ENCODE assay signal across 26 cellular contexts in genomic region chr17:68674271-68674925, GRCh38.
"Had no signal": no experiment of that assay in that cellular context is flagged by ENCODE, and none has a peak within 500 bp of the region (broad histone marks: within the 10 kb centered on the region; RNA-seq: fewer than 3 reads in every experiment).

No MANE protein-coding gene starts in this region.

- H3K4me3 ChIP-seq: ascending aorta, gastrocnemius medialis, pancreas, psoas muscle, sigmoid colon, tibial nerve had no signal

- H3K4me1 ChIP-seq: ascending aorta, gastrocnemius medialis, pancreas, psoas muscle, sigmoid colon, tibial nerve had no signal

- H3K36me3 Mint-ChIP-seq: activated naive CD8-positive, alpha-beta T cell; brain; naive thymus-derived CD8-positive, alpha-beta T cell had no signal

- H3K27me3 Mint-ChIP-seq: brain had no signal

- H3K4me3 Mint-ChIP-seq: activated CD4-positive, alpha-beta T cell treated with anti-CD3 and anti-CD28 coated beads for 36 hours; activated naive CD8-positive, alpha-beta T cell; brain; effector memory CD8-positive, alpha-beta T cell; naive thymus-derived CD8-positive, alpha-beta T cell; neural crest cell had no signal

- H3K27ac ChIP-seq: ascending aorta, gastrocnemius medialis, pancreas, psoas muscle, sigmoid colon, tibial nerve had no signal

- H3K9me3 Mint-ChIP-seq: brain; effector memory CD8-positive, alpha-beta T cell; naive thymus-derived CD8-positive, alpha-beta T cell had no signal

- ATAC-seq: activated CD4-positive, alpha-beta T cell treated with anti-CD3 and anti-CD28 coated beads for 36 hours; effector memory CD8-positive, alpha-beta T cell; esophagus mucosa; gastrocnemius medialis; left colon; naive thymus-derived CD8-positive, alpha-beta T cell; pancreas; psoas muscle had no signal

- H3K27me3 ChIP-seq: ascending aorta, gastrocnemius medialis, pancreas, sigmoid colon, tibial nerve had no signal

- DNase-seq: activated CD4-positive, alpha-beta T cell treated with anti-CD3 and anti-CD28 coated beads for 36 hours; activated CD4-positive, CD25-positive, alpha-beta regulatory T cell; activated effector memory CD4-positive, alpha-beta T cell treated with Interleukin-2 at 50 U/mL for 16 hours; activated naive CD4-positive, alpha-beta T cell treated with Interleukin-2 at 50 U/mL for 16 hours; activated T-cell treated with anti-CD3 and anti-CD28 coated beads for 4 hours; cortex of kidney; effector memory CD8-positive, alpha-beta T cell; gastrocnemius medialis; glutamatergic neuron; left colon; mammary epithelial cell; midbrain; naive thymus-derived CD8-positive, alpha-beta T cell; nucleus accumbens; pancreas; psoas muscle; sigmoid colon; stimulated activated CD4-positive, alpha-beta T cell treated with anti-CD3 and anti-CD28 coated beads, Interleukin-15, amount 100 ng/mL, for 24 hours; stimulated activated CD4-positive, alpha-beta T cell treated with anti-CD3 and anti-CD28 coated beads, Interleukin-2, amount 100 ng/mL, for 24 hours; stimulated activated naive CD4-positive, alpha-beta T cell had no signal

- H3K27ac Mint-ChIP-seq: activated CD4-positive, alpha-beta T cell treated with anti-CD3 and anti-CD28 coated beads for 36 hours; activated naive CD8-positive, alpha-beta T cell; brain; effector memory CD8-positive, alpha-beta T cell; naive thymus-derived CD8-positive, alpha-beta T cell had no signal

- H3K36me3 ChIP-seq: ascending aorta, gastrocnemius medialis, pancreas, sigmoid colon, tibial nerve had no signal

- H3K4me1 Mint-ChIP-seq: activated CD4-positive, alpha-beta T cell treated with anti-CD3 and anti-CD28 coated beads for 36 hours; naive thymus-derived CD8-positive, alpha-beta T cell had no signal

- H3K9me3 ChIP-seq: ascending aorta, gastrocnemius medialis, pancreas, psoas muscle, sigmoid colon, tibial nerve had no signal
